8 cellular contexts compared by ENCODE assay signal in genomic region chr9:133355881-133356357, GRCh38. TPM values are rescaled to one million over a fixed set of nuclear protein-coding genes. Genes with fewer than 3 reads are reported as not detected.
A peak's percentile ranks its signal among the peaks of the same experiment; 100 is the strongest.
DNase-seq lines count a peak whose midpoint lies in the region; ATAC-seq and TF ChIP-seq lines count a peak whose summit lies in the region.

No MANE protein-coding gene starts in this region.

- CTCF ChIA-PET in WTC11 (lab: Charles Lee): interaction anchor here (0.6 to 7.9 kb wide), 10 partner anchors 8 to 212 kb away, joined by 3 to 74 read pairs (median 6); partner anchors contain the start of genes CACFD1, MED22 and RPL7A

- H3K36me3 Mint-ChIP-seq in WTC11: peaks cover 33% of the 10 kb centered on the region

- peaks cover 12% of the 10 kb centered on the region for H3K4me1 ChIP-seq in cardiac muscle cell (ENCODE audit: low read depth)

- peak overlapping the region; percentile 90 for H3K4me3 Mint-ChIP-seq in WTC11

- H3K4me1 Mint-ChIP-seq in WTC11: peaks cover 17% of the 10 kb centered on the region

- H3K9me3 Mint-ChIP-seq in WTC11: no peaks in the 10 kb centered on the region

- H3K27ac Mint-ChIP-seq in WTC11: no peak overlapping the region; the same call in 1 of the 2 replicates

- H3K36me3 ChIP-seq in cardiac muscle cell: peaks cover 28% of the 10 kb centered on the region

- peak overlapping the region; percentile 59 for H3K27ac ChIP-seq in cardiac muscle cell

- DNase-seq in NCI-H82 (lab: John Stamatoyannopoulos, UW) (peak; percentile 41), NCI-H82 treated with DMSO at 0.1 percent for 48 hours (lab: John Stamatoyannopoulos, UW; ENCODE audit: unreplicated experiment) (no peak), WTC11 (ENCODE audit: low spot score) (peak; percentile 26), cardiac muscle cell (ENCODE audit: low read depth in 1 of 2, low spot score in 1 of 2) (no peak), skeletal muscle cell (ENCODE audit: low read depth) (no peak), T-helper 9 cell (no peak)

- H3K27me3 Mint-ChIP-seq in WTC11 (ENCODE audit: low read depth): no peaks in the 10 kb centered on the region

- POLR2A ChIA-PET in WTC11 (lab: Charles Lee): interaction anchor here (0.7 to 1.7 kb wide), 3 partner anchors 8 to 369 kb away, joined by 4 to 9 read pairs (median 7); partner anchors contain the start of genes MED22 and RPL7A

- H3K9me3 ChIP-seq in cardiac muscle cell (ENCODE audit: low read depth): no peaks in the 10 kb centered on the region

- H3K27me3 ChIP-seq in cardiac muscle cell: no peaks in the 10 kb centered on the region

- H3K4me3 ChIP-seq in cardiac muscle cell (peak overlapping the region; percentile 78), skeletal muscle cell (ENCODE audit: low read depth, low read length) (peak overlapping the region; percentile 86)

- peak; percentile 22 for ATAC-seq in HG03103 (IDR thresholded peaks at IDR 0.05; ENCODE audit: low read depth, unreplicated experiment)
- ATAC-seq in WTC11: peak; percentile 2
- no peak for ATAC-seq in HG02973 (IDR thresholded peaks at IDR 0.05; ENCODE audit: unreplicated experiment)

- TF ChIP-seq CTCF in WTC11 (IDR thresholded peaks at IDR 0.05) (no peak), cardiac muscle cell (IDR thresholded peaks at IDR 0.05; ENCODE audit: low read depth, low read length) (no peak)

TF ChIP-seq in WTC11, 78 proteins besides CTCF, POLR2A, EP300 and RAD21:
- TF ChIP-seq GRHL2 (CRISPR knock-in tag; IDR thresholded peaks at IDR 0.05; ENCODE audit: insufficient replicate concordance, severe bottlenecking) (no peak), HMGA2 (CRISPR knock-in tag; IDR thresholded peaks at IDR 0.05) (no peak), PRDM15 (CRISPR knock-in tag; IDR thresholded peaks at IDR 0.05) (no peak), ZNF425 (CRISPR knock-in tag; conservative IDR thresholded peaks at IDR 0.05) (no peak), ETV6 (CRISPR knock-in tag; IDR thresholded peaks at IDR 0.05) (no peak), CBFB (CRISPR knock-in tag; IDR thresholded peaks at IDR 0.05; ENCODE audit: low read depth) (no peak), NR1H2 (CRISPR knock-in tag; IDR thresholded peaks at IDR 0.05) (no peak), ZNF138 (CRISPR knock-in tag; conservative IDR thresholded peaks at IDR 0.05) (no peak), TEAD1 (CRISPR knock-in tag; IDR thresholded peaks at IDR 0.05) (no peak), E2F1 (CRISPR knock-in tag; IDR thresholded peaks at IDR 0.05) (no peak), ZMAT4 (CRISPR knock-in tag; IDR thresholded peaks at IDR 0.05) (no peak), SP1 (CRISPR knock-in tag; conservative IDR thresholded peaks at IDR 0.05) (no peak), E2F4 (CRISPR knock-in tag; IDR thresholded peaks at IDR 0.05; ENCODE audit: borderline replicate concordance, low read depth) (no peak), ZNF671 (CRISPR knock-in tag; IDR thresholded peaks at IDR 0.05) (no peak), FOXP1 (CRISPR knock-in tag; IDR thresholded peaks at IDR 0.05; ENCODE audit: borderline replicate concordance) (no peak), GTF2I (CRISPR knock-in tag; conservative IDR thresholded peaks at IDR 0.05) (no peak)

RNA-seq across cellular contexts. Expression of gene SURF1, which starts 0.4 kb away (rescaled TPM):
- 33.3 to 36.4 TPM (median 35.6 TPM) in 3 replicates for total RNA-seq in WTC11 (2021)
- 32.9 and 38.6 TPM in 2 replicates for total RNA-seq in cardiac muscle cell
- 88.2 and 88.3 TPM in 2 replicates for polyA plus RNA-seq in cardiac muscle cell

RNA-seq across cellular contexts. Expression of gene SURF2, which starts 0.4 kb away (rescaled TPM):
- total RNA-seq in WTC11 (2021) (26.3 to 33.3 TPM (median 28.8 TPM) in 3 replicates), cardiac muscle cell (38.2 and 49.9 TPM in 2 replicates)
- 35.1 and 38.3 TPM in 2 replicates for polyA plus RNA-seq in cardiac muscle cell

RNA-seq across cellular contexts. Expression of gene RPL7A, which starts 7.9 kb away (rescaled TPM):
- total RNA-seq in WTC11 (2021): 2,747 to 3,149 TPM (median 3,142 TPM) in 3 replicates
- 2,223 and 2,233 TPM in 2 replicates for total RNA-seq in cardiac muscle cell
- polyA plus RNA-seq in cardiac muscle cell: 404 and 480 TPM in 2 replicates

RNA-seq across cellular contexts. Expression of gene MED22, which starts 8.0 kb away (rescaled TPM):
- total RNA-seq in WTC11 (2021) (51.2 to 59.5 TPM (median 55.3 TPM) in 3 replicates), cardiac muscle cell (101 and 125 TPM in 2 replicates)
- polyA plus RNA-seq in cardiac muscle cell: 60.6 and 74.9 TPM in 2 replicates

RNA-seq across cellular contexts. Expression of gene SURF6, which starts 19.9 kb away (rescaled TPM):
- total RNA-seq in WTC11 (2021): 48.8 to 67.2 TPM (median 54.1 TPM) in 3 replicates
- total RNA-seq in cardiac muscle cell: 31.8 and 33.6 TPM in 2 replicates
- 25.7 and 26.9 TPM in 2 replicates for polyA plus RNA-seq in cardiac muscle cell

Comparison
In these comparisons a context has a peak if more than half of its experiments do, and no peak if none do; other contexts are left out.
1. DNase-seq: peak in NCI-H82 (single experiment) and WTC11 (single experiment); none in NCI-H82 treated with DMSO at 0.1 percent for 48 hours (single experiment), cardiac muscle cell (0 of 2), skeletal muscle cell (single experiment) and T-helper 9 cell (single experiment).